In the genomic region with DNA sequence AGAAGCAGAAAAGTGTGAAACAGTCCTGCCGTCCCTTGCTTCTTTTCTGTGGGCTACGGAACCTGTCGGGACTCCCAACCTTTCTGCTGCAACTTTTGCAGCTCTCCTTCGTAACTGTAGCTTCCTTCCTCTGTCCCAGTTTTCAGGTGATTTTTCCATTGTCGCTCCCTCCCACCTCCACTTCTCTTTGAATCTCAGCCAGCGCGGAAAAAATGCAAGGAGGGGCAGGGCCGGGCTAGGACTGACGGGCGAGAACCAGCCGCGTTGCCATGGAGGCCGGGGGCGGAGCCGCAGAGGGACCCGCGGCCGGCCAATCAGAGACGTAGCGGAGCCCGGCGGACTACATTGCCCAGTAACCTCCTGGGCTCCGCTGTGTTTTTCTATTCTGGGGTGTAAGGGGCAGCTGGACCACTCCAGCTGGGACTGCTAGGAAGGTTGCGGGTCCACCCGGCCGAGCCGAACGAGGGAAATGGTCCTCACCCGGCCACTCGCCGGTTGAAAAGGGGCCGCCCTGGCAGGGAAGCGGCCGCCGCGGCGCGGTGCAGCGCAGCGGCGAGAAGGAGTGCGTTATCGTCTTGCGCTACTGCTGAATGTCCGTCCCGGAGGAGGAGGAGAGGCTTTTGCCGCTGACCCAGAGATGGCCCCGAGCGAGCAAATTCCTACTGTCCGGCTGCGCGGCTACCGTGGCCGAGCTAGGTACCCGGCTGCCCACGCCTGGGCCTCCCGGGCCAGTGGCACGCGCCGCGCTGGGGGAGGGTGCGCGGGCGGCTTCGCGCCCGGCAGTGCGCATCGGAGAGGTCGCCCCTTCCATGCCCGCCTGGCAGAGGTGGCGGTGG, we compare ENCODE assay signal across 1 cellular context.
TF ChIP-seq lines count a peak whose summit lies in the region.

A gene with protein sequence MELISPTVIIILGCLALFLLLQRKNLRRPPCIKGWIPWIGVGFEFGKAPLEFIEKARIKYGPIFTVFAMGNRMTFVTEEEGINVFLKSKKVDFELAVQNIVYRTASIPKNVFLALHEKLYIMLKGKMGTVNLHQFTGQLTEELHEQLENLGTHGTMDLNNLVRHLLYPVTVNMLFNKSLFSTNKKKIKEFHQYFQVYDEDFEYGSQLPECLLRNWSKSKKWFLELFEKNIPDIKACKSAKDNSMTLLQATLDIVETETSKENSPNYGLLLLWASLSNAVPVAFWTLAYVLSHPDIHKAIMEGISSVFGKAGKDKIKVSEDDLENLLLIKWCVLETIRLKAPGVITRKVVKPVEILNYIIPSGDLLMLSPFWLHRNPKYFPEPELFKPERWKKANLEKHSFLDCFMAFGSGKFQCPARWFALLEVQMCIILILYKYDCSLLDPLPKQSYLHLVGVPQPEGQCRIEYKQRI (minus strand): TSS at position 216 of the 836 bp plus-strand sequence. CDS start 236 bp downstream, outside the sequence.
A gene with protein sequence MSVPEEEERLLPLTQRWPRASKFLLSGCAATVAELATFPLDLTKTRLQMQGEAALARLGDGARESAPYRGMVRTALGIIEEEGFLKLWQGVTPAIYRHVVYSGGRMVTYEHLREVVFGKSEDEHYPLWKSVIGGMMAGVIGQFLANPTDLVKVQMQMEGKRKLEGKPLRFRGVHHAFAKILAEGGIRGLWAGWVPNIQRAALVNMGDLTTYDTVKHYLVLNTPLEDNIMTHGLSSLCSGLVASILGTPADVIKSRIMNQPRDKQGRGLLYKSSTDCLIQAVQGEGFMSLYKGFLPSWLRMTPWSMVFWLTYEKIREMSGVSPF (plus strand): TSS at position 373 of the 836 bp plus-strand sequence. CDS start 218 bp downstream, at position 591.

TF ChIP-seq in H1, 55 proteins besides CTCF, POLR2A, EP300 and RAD21:
- TF ChIP-seq JUN (IDR thresholded peaks at IDR 0.05; ENCODE audit: low read depth, low read length) = no peak
- TF ChIP-seq TBP (IDR thresholded peaks at IDR 0.05; ENCODE audit: low read depth, low read length) = peak; percentile 63
- no peak for TF ChIP-seq TCF12 (IDR thresholded peaks at IDR 0.05; ENCODE audit: low read depth, low read length)
- TF ChIP-seq SIN3A (conservative IDR thresholded peaks at IDR 0.05 in 1 of 2, IDR thresholded peaks at IDR 0.05 in 1 of 2; ENCODE audit: low read depth in 1 of 2, low read length in 2 of 2) = peak; percentile 34 to 71; a peak in 2 of 4 replicates
- peak; percentile 56; the same call in 1 of the 2 replicates for TF ChIP-seq SP1 (IDR thresholded peaks at IDR 0.05; ENCODE audit: low read depth, low read length)
- TF ChIP-seq KDM4A (IDR thresholded peaks at IDR 0.05; ENCODE audit: low read depth, low read length, severe bottlenecking) = peak; percentile 99
- peak; percentile 72 for TF ChIP-seq CTBP2 (IDR thresholded peaks at IDR 0.05; ENCODE audit: borderline replicate concordance, insufficient read depth, insufficient read length, low read length)
- TF ChIP-seq, protein P1, sequence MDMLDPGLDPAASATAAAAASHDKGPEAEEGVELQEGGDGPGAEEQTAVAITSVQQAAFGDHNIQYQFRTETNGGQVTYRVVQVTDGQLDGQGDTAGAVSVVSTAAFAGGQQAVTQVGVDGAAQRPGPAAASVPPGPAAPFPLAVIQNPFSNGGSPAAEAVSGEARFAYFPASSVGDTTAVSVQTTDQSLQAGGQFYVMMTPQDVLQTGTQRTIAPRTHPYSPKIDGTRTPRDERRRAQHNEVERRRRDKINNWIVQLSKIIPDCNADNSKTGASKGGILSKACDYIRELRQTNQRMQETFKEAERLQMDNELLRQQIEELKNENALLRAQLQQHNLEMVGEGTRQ (IDR thresholded peaks at IDR 0.05; ENCODE audit: low read length) = no peak
- TF ChIP-seq POU5F1 (IDR thresholded peaks at IDR 0.05; ENCODE audit: low read depth, low read length) = no peak
- TF ChIP-seq CBX5 (IDR thresholded peaks at IDR 0.05; ENCODE audit: low read depth, low read length) = no peak
- no peak for TF ChIP-seq CHD1 (IDR thresholded peaks at IDR 0.05; ENCODE audit: low read depth, low read length)
- peak; percentile 31; the same call in 1 of the 2 replicates for TF ChIP-seq PHF8 (conservative IDR thresholded peaks at IDR 0.05; ENCODE audit: low read depth, low read length)
- no peak for TF ChIP-seq TEAD4 (IDR thresholded peaks at IDR 0.05; ENCODE audit: low read depth, low read length)
- TF ChIP-seq, protein P2, sequence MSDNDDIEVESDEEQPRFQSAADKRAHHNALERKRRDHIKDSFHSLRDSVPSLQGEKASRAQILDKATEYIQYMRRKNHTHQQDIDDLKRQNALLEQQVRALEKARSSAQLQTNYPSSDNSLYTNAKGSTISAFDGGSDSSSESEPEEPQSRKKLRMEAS (IDR thresholded peaks at IDR 0.05) = peak; percentile 49; the same call in 1 of the 2 replicates
- TF ChIP-seq, protein P3, sequence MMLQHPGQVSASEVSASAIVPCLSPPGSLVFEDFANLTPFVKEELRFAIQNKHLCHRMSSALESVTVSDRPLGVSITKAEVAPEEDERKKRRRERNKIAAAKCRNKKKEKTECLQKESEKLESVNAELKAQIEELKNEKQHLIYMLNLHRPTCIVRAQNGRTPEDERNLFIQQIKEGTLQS (IDR thresholded peaks at IDR 0.05; ENCODE audit: insufficient read depth, low read depth, low read length) = no peak
- TF ChIP-seq SIRT6 (IDR thresholded peaks at IDR 0.05; ENCODE audit: low read length) = no peak
- TF ChIP-seq RBBP5 (IDR thresholded peaks at IDR 0.05; ENCODE audit: borderline replicate concordance, low read depth, low read length) = peak; percentile 82; the same call in 1 of the 2 replicates
- TF ChIP-seq ASH2L (IDR thresholded peaks at IDR 0.05; ENCODE audit: low read length) = peak; percentile 87
- TF ChIP-seq HDAC6 (IDR thresholded peaks at IDR 0.05; ENCODE audit: low read depth, low read length) = no peak
- 0 out of 2 replicates have a peak, but pooled peaks have one; percentile 10 for TF ChIP-seq POLR2AphosphoS5 (IDR thresholded peaks at IDR 0.05; ENCODE audit: low read depth, low read length)
- TF ChIP-seq CBX8 (IDR thresholded peaks at IDR 0.05; ENCODE audit: borderline replicate concordance, low read depth, low read length) = no peak
- TF ChIP-seq TAF1 (IDR thresholded peaks at IDR 0.05; ENCODE audit: low read depth, low read length) = peak; percentile 79
- no peak for TF ChIP-seq JUND (IDR thresholded peaks at IDR 0.05; ENCODE audit: low read length)
- TF ChIP-seq SIX5 (IDR thresholded peaks at IDR 0.05; ENCODE audit: low read depth, low read length) = peak; percentile 61
- TF ChIP-seq, protein P4, sequence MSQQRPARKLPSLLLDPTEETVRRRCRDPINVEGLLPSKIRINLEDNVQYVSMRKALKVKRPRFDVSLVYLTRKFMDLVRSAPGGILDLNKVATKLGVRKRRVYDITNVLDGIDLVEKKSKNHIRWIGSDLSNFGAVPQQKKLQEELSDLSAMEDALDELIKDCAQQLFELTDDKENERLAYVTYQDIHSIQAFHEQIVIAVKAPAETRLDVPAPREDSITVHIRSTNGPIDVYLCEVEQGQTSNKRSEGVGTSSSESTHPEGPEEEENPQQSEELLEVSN (IDR thresholded peaks at IDR 0.05) = peak; percentile 45
TF ChIP-seq in H1: peak in this region for 13.
